Comparison of ENCODE assay signal across 20 cellular contexts in the genomic region with DNA sequence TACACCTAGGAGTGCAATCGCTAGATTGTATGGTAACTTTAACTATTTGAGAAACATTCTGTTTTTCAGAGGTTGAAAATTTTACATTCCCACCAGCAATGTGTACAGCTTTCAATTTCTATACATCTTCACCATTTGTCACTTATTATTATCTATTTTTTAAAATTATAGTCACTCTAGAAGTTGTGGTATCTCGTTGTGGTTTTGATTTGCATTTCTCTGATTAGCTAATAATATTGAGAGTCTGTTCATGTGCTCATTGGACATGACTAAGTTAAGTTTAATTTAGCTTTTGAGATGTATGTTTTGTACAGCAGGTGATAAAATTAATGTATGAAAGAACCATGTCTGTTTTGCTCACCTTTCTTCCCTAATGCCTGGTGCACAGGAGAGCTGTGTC. TPM values are rescaled to one million over a fixed set of nuclear protein-coding genes. Genes with fewer than 3 reads are reported as not detected.
DNase-seq lines count a peak whose midpoint lies in the region; ATAC-seq and TF ChIP-seq lines count a peak whose summit lies in the region.
"Had no signal": no experiment of that assay in that cellular context is flagged by ENCODE, and none has a peak within 500 bp of the region (broad histone marks: within the 10 kb centered on the region; RNA-seq: fewer than 3 reads in every experiment).

No MANE protein-coding gene starts in this region.

- 45% methylated on average over 2 of the region's 2 CpGs for WGBS in SK-N-SH (ENCODE audit: low lambda C conversion rate)

- DNase-seq in SK-N-SH (no peak), BE2C (no peak), posterior cingulate gyrus (no peak)
- DNase-seq in stimulated activated CD4-positive, alpha-beta T cell treated with anti-CD3 and anti-CD28 coated beads, Interleukin-1b, Interleukin-23, amount 100 ng/mL, for 48 hours = no peak
- DNase-seq: CD4-positive, alpha-beta T cell; CD8-positive, alpha-beta memory T cell; DMS 273 treated with DMSO at 0.1 percent for 48 hours; DMS79; EL; GDM1; GOT3; HFFc6 had no signal

- CTCF ChIA-PET in SK-N-SH (lab: Yijun Ruan, JAX) = interaction anchor here (0.9 to 1.9 kb wide), 2 partner anchors 33 to 624 kb away, joined by 3 to 6 read pairs; no protein-coding TSS in a partner anchor

- ATAC-seq in SK-N-SH treated with all-trans-retinoic acid at 6 μM for 48 hours (no peak), GM19468 (IDR thresholded peaks at IDR 0.05; ENCODE audit: extremely low read depth, unreplicated experiment) (peak; percentile 48), HG02981 (IDR thresholded peaks at IDR 0.05; ENCODE audit: unreplicated experiment) (peak; percentile 60), HG03520 (IDR thresholded peaks at IDR 0.05; ENCODE audit: unreplicated experiment) (no peak)
- ATAC-seq: GM12878 had no signal

- H3K27me3 ChIP-seq in SK-N-SH (ENCODE audit: insufficient read depth) (no peaks in the 10 kb centered on the region), BE2C (no peaks in the 10 kb centered on the region)
- H3K27me3 ChIP-seq: BLaER1 treated with 17β-estradiol and CSF1 and Interleukin-3, amounts not matched to agents 10 nM and 100 nM had no signal

- POLR2A ChIA-PET in SK-N-SH (lab: Yijun Ruan, JAX) = no interaction called here

- intact Hi-C loops in posterior cingulate gyrus (cut with DNase I) = no loop called here

- no peaks in the 10 kb centered on the region for H4K20me1 ChIP-seq in SK-N-SH (ENCODE audit: insufficient read depth)
- H4K20me1 ChIP-seq: BLaER1 treated with 17β-estradiol and CSF1 and Interleukin-3, amounts not matched to agents 10 nM and 100 nM had no signal

- no peak for TF ChIP-seq CTCF in SK-N-SH (IDR thresholded peaks at IDR 0.05)
- TF ChIP-seq CTCF in BE2C (IDR thresholded peaks at IDR 0.05; ENCODE audit: low read depth, low read length) = no peak

- 0 out of 2 replicates have a peak overlapping the region, but pooled peaks have one; percentile 25 for H2AFZ ChIP-seq in SK-N-SH (ENCODE audit: low read depth)

- H3K9me3 ChIP-seq in SK-N-SH = no peaks in the 10 kb centered on the region
- H3K9me3 ChIP-seq in BE2C = no peaks in the 10 kb centered on the region
- H3K9me3 ChIP-seq: BLaER1 treated with 17β-estradiol and CSF1 and Interleukin-3, amounts not matched to agents 10 nM and 100 nM; HAP-1 had no signal

- no peaks in the 10 kb centered on the region for H3K36me3 ChIP-seq in SK-N-SH (replicated peaks in 1 of 2; ENCODE audit: control insufficient read depth in 1 of 2, insufficient read depth in 2 of 2, low read length in 1 of 2)
- no peaks in the 10 kb centered on the region for H3K36me3 ChIP-seq in BE2C
- H3K36me3 ChIP-seq: BLaER1 treated with 17β-estradiol and CSF1 and Interleukin-3, amounts not matched to agents 10 nM and 100 nM; HAP-1 had no signal

- H3K4me1 ChIP-seq in SK-N-SH (ENCODE audit: control insufficient read depth in 1 of 2, insufficient read depth in 2 of 2, low read depth in 1 of 2, low read length in 1 of 2) (peaks cover 0 to 9% of the 10 kb centered on the region in 2 experiments; a peak in 3 of 4 replicates), BE2C (peaks cover 5% of the 10 kb centered on the region; the same call in 1 of the 2 replicates)
- H3K4me1 ChIP-seq: HAP-1 had no signal

- no peak overlapping the region for H3K4me2 ChIP-seq in SK-N-SH
- H3K4me2 ChIP-seq: BLaER1 treated with 17β-estradiol and CSF1 and Interleukin-3, amounts not matched to agents 10 nM and 100 nM had no signal

- TF ChIP-seq EP300 in SK-N-SH (IDR thresholded peaks at IDR 0.05; ENCODE audit: borderline replicate concordance in 1 of 2, low read depth in 1 of 2, low read length in 1 of 2) = no peak

- no peak overlapping the region for H3K9ac ChIP-seq in SK-N-SH
- H3K9ac ChIP-seq: BLaER1 treated with 17β-estradiol and CSF1 and Interleukin-3, amounts not matched to agents 10 nM and 100 nM had no signal

- H3K4me3 ChIP-seq in SK-N-SH (ENCODE audit: low read depth in 2 of 2, low read length in 1 of 2) (no peak overlapping the region), BE2C (ENCODE audit: low read depth, low read length) (no peak overlapping the region)
- H3K4me3 ChIP-seq: BLaER1 treated with 17β-estradiol and CSF1 and Interleukin-3, amounts not matched to agents 10 nM and 100 nM; GM12878; HAP-1 had no signal

- TF ChIP-seq RAD21 in SK-N-SH (IDR thresholded peaks at IDR 0.05; ENCODE audit: low read length) = no peak

- peaks cover 6% of the 10 kb centered on the region for H3F3A ChIP-seq in SK-N-SH (replicated peaks; ENCODE audit: insufficient read depth)

- no peaks in the 10 kb centered on the region for H3K9me2 ChIP-seq in SK-N-SH

- no peaks in the 10 kb centered on the region for H3K79me2 ChIP-seq in SK-N-SH (ENCODE audit: insufficient read depth)

- no peak overlapping the region for H3K27ac ChIP-seq in SK-N-SH (ENCODE audit: low read depth in 2 of 2, low read length in 1 of 2)
- H3K27ac ChIP-seq: 22Rv1; BLaER1 treated with 17β-estradiol and CSF1 and Interleukin-3, amounts not matched to agents 10 nM and 100 nM had no signal

TF ChIP-seq in SK-N-SH, 30 proteins besides CTCF, POLR2A, EP300 and RAD21 (continues in another document):
- TF ChIP-seq FOSL2 (IDR thresholded peaks at IDR 0.05; ENCODE audit: borderline replicate concordance, low read depth) = no peak
- no peak for TF ChIP-seq GABPA (IDR thresholded peaks at IDR 0.05; ENCODE audit: low read depth)
- TF ChIP-seq, protein P1, sequence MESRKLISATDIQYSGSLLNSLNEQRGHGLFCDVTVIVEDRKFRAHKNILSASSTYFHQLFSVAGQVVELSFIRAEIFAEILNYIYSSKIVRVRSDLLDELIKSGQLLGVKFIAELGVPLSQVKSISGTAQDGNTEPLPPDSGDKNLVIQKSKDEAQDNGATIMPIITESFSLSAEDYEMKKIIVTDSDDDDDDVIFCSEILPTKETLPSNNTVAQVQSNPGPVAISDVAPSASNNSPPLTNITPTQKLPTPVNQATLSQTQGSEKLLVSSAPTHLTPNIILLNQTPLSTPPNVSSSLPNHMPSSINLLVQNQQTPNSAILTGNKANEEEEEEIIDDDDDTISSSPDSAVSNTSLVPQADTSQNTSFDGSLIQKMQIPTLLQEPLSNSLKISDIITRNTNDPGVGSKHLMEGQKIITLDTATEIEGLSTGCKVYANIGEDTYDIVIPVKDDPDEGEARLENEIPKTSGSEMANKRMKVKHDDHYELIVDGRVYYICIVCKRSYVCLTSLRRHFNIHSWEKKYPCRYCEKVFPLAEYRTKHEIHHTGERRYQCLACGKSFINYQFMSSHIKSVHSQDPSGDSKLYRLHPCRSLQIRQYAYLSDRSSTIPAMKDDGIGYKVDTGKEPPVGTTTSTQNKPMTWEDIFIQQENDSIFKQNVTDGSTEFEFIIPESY (IDR thresholded peaks at IDR 0.05; ENCODE audit: borderline replicate concordance, low read depth) = no peak
- TF ChIP-seq FOXM1 (IDR thresholded peaks at IDR 0.05; ENCODE audit: low read depth) = no peak
- no peak for TF ChIP-seq JUND (IDR thresholded peaks at IDR 0.05)
- no peak for TF ChIP-seq MEF2A (IDR thresholded peaks at IDR 0.05; ENCODE audit: borderline replicate concordance, low read depth)
- TF ChIP-seq, protein P2, sequence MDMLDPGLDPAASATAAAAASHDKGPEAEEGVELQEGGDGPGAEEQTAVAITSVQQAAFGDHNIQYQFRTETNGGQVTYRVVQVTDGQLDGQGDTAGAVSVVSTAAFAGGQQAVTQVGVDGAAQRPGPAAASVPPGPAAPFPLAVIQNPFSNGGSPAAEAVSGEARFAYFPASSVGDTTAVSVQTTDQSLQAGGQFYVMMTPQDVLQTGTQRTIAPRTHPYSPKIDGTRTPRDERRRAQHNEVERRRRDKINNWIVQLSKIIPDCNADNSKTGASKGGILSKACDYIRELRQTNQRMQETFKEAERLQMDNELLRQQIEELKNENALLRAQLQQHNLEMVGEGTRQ (IDR thresholded peaks at IDR 0.05; ENCODE audit: borderline replicate concordance, low read depth, low read length) = no peak

TF ChIP-seq in SK-N-SH treated with all-trans-retinoic acid at 6 μM for 48 hours, 23 proteins besides CTCF, POLR2A, EP300 and RAD21:
- TF ChIP-seq PPARA (CRISPR knock-in tag; IDR thresholded peaks at IDR 0.05; ENCODE audit: borderline replicate concordance) = no peak

RNA-seq across cellular contexts. Expression of a gene that starts 34.8 kb away (rescaled TPM):
- polyA plus RNA-seq in SK-N-SH (2012; rRNA removed) = 10.5 and 13.0 TPM in 2 replicates
- 14.4 and 19.7 TPM in 2 replicates for polyA plus RNA-seq in SK-N-SH (2012; cell fraction: cytosol; rRNA removed)
- polyA plus RNA-seq in SK-N-SH (2012; cell fraction: nucleus; rRNA removed) = 8.6 and 13.2 TPM in 2 replicates
- polyA plus RNA-seq in BE2C (2012; ENCODE audit: insufficient read depth, insufficient read length, low read depth) = 42.4 TPM

Comparison
In these comparisons a context has a peak if more than half of its experiments do, and no peak if none do; other contexts are left out.
1. ATAC-seq: peak in GM19468 (single experiment) and HG02981 (single experiment); none in SK-N-SH treated with all-trans-retinoic acid at 6 μM for 48 hours (single experiment) and HG03520 (single experiment).